ENCODE assay signal across 14 cellular contexts in the genomic region with DNA sequence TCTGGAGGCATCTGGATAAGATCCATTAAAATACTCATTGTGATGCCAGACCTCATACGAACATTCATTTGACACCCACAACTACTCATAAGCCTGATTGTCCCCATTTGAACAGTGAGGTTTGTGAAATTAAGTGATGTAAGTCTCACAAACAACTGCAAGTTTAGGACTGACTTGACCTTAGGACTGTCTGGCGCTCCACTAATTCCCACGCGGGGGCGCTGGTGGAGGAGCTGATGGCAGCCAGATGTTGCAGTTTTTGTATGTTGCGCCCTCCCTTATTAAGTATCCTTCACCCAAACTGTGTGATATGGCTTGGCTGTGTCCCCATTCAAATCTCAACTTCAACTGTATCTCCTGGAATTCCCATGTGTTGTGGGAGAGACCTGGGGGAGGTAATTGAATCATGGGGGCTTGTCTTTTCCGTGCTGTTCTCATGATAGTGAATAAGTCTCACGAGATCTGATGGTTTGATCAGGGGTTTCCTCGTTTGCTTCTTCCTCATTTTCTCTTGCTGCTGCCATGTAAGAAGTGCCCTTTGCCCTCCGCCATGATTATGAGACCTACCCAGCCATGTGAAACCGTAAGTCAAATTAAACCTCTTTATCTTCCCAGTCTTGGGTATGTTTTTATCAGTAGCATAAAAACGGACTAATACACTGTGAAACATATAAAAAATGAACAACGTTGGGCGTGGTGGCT. TPM values are rescaled to one million over a fixed set of nuclear protein-coding genes. Genes with fewer than 3 reads are reported as not detected.
DNase-seq lines count a peak whose midpoint lies in the region; ATAC-seq, FAIRE-seq and TF ChIP-seq lines count a peak whose summit lies in the region.
"Had no signal": no experiment of that assay in that cellular context is flagged by ENCODE, and none has a peak within 500 bp of the region (broad histone marks: within the 10 kb centered on the region; RNA-seq: fewer than 3 reads in every experiment).

No MANE protein-coding gene starts in this region.

- H3K27ac ChIP-seq in left ventricle myocardium inferior (replicated peaks) (no peak overlapping the region), upper lobe of right lung (no peak overlapping the region)
- H3K27ac ChIP-seq: SJCRH30 had no signal

- TF ChIP-seq CTCF in astrocyte of the spinal cord (IDR thresholded peaks at IDR 0.05; ENCODE audit: low read depth, low read length) (peak; percentile 20), left ventricle myocardium inferior (IDR thresholded peaks at IDR 0.05; ENCODE audit: borderline replicate concordance) (peak; percentile 32), upper lobe of right lung (IDR thresholded peaks at IDR 0.05) (peak; percentile 10)

- DNase-seq in stimulated activated CD4-positive, alpha-beta T cell treated with anti-CD3 and anti-CD28 coated beads, Interleukin-15, amount 100 ng/mL, for 24 hours: peak; percentile 21
- no peak for DNase-seq in stimulated activated CD4-positive, alpha-beta T cell treated with anti-CD3 and anti-CD28 coated beads, Interleukin-12 subunit alpha, Interleukin-12 subunit beta, amount 100 ng/mL, for 4 hours
- DNase-seq in astrocyte of the spinal cord (ENCODE audit: low read depth, low spot score) (no peak), left ventricle myocardium inferior (peak; percentile 26), upper lobe of right lung (no peak), GM19239 (ENCODE audit: insufficient read length, low spot score) (no peak), islet precursor cell (no peak), midbrain (lab: John Stamatoyannopoulos, UW) (no peak)
- DNase-seq: activated CD4-positive, CD25-positive, alpha-beta regulatory T cell treated with anti-CD3 and anti-CD28 coated beads, Interleukin-2, amount 50 U/mL, for 72 hours; activated naive CD8-positive, alpha-beta T cell treated with anti-CD3 and anti-CD28 coated beads, Interleukin-2, amount 10 ng/mL, durations not matched to agents 7 days and 5 days; MV-4-11; NCI-H510A; SJCRH30 had no signal

- in situ Hi-C loops in astrocyte of the spinal cord (cut with HindIII; ENCODE audit: low sequenced_read_pairs): no loop called here

- H3K9me3 ChIP-seq in left ventricle myocardium inferior (replicated peaks): no peaks in the 10 kb centered on the region
- H3K9me3 ChIP-seq in upper lobe of right lung: no peaks in the 10 kb centered on the region
- H3K9me3 ChIP-seq: SJCRH30 had no signal

- no peak for ATAC-seq in upper lobe of right lung
- ATAC-seq: naive thymus-derived CD8-positive, alpha-beta T cell had no signal

- FAIRE-seq in GM19239 (lab: Jason Lieb, UNC): no peak

- no peaks in the 10 kb centered on the region for H3K36me3 ChIP-seq in left ventricle myocardium inferior
- H3K36me3 ChIP-seq in upper lobe of right lung: no peaks in the 10 kb centered on the region
- H3K36me3 ChIP-seq: SJCRH30 had no signal

- H3K4me1 ChIP-seq in left ventricle myocardium inferior (peaks cover 30% of the 10 kb centered on the region), upper lobe of right lung (no peaks in the 10 kb centered on the region)
- H3K4me1 ChIP-seq: SJCRH30 had no signal

- intact Hi-C loops in left ventricle myocardium inferior (cut with micrococcal nuclease): no loop called here
- intact Hi-C loops in upper lobe of right lung (cut with DNase I): no loop called here

- no peaks in the 10 kb centered on the region for H3K27me3 ChIP-seq in left ventricle myocardium inferior (ENCODE audit: low read depth)
- H3K27me3 ChIP-seq in upper lobe of right lung: no peaks in the 10 kb centered on the region
- H3K27me3 ChIP-seq: SJCRH30 had no signal

- H3K4me3 ChIP-seq in astrocyte of the spinal cord (ENCODE audit: low read depth, low read length) (no peak overlapping the region), left ventricle myocardium inferior (no peak overlapping the region), upper lobe of right lung (no peak overlapping the region)
- H3K4me3 ChIP-seq: SJCRH30 had no signal

RNA-seq across cellular contexts. Expression of a gene that starts 20.3 kb away (rescaled TPM):
- total RNA-seq in left ventricle myocardium inferior: 73.9 TPM
- 104 TPM for total RNA-seq in upper lobe of right lung

RNA-seq across cellular contexts. Expression of a gene that starts 34.1 kb away (rescaled TPM):
- total RNA-seq in left ventricle myocardium inferior: 164 TPM
- total RNA-seq in upper lobe of right lung: 41.5 TPM

Comparison
In these comparisons a context has a peak if more than half of its experiments do, and no peak if none do; other contexts are left out.
1. DNase-seq: peak in stimulated activated CD4-positive, alpha-beta T cell treated with anti-CD3 and anti-CD28 coated beads, Interleukin-15, amount 100 ng/mL, for 24 hours (single experiment) and left ventricle myocardium inferior (single experiment); none in stimulated activated CD4-positive, alpha-beta T cell treated with anti-CD3 and anti-CD28 coated beads, Interleukin-12 subunit alpha, Interleukin-12 subunit beta, amount 100 ng/mL, for 4 hours (single experiment), astrocyte of the spinal cord (single experiment), upper lobe of right lung (single experiment), GM19239 (single experiment), islet precursor cell (single experiment) and midbrain (single experiment).
2. Peak in every context shown above with its lines, with median percentiles within 50 percentile points of each other: CTCF ChIP-seq.